In the genomic region with DNA sequence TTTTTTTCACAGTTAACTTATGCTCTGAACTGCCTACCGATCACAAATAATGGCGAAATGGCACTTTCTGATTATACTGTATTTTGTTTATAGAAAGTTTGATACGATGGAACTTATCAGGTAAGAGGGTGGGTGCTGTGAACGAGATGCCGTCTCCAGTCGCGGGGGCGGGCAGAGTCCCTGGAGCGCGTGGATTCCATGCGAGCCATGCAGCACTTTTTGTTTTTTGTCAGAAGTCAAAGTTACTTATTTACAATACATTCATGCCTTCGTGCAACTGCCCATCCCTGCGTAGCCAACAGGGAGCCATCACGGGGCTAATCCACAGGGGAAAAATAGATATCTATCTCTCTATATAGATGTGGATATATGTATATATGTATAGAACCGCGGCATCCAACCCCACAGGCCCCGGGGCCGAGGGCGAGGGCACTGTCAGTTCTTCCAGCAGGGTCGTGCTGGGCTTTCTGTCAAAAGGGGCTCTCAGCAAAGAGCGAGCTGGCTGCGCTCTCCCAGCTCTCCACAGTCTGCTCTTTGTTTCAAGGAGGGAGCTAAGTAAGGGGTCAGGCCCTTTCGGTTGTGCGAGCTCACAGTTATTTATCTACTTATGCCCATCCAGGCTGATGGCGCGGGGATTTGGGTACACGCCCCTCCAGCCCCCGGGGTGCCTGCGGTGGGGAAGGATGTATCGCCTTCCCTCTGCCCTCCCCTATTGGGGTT, we compare ENCODE assay signal across 13 cellular contexts. TPM values are rescaled to one million over a fixed set of nuclear protein-coding genes. Genes with fewer than 3 reads are reported as not detected.
DNase-seq lines count a peak whose midpoint lies in the region; ATAC-seq and TF ChIP-seq lines count a peak whose summit lies in the region.
"Had no signal": no experiment of that assay in that cellular context is flagged by ENCODE, and none has a peak within 500 bp of the region (broad histone marks: within the 10 kb centered on the region; RNA-seq: fewer than 3 reads in every experiment).

No MANE protein-coding gene starts in this region.

- H3K27ac ChIP-seq in GM23338 (ENCODE audit: low read depth), result no peak overlapping the region
- no peak overlapping the region for H3K27ac ChIP-seq in ascending aorta
- H3K27ac ChIP-seq in iPS-18a (ENCODE audit: low read length), result no peak overlapping the region
- H3K27ac ChIP-seq in adrenal gland, result no peak overlapping the region

- POLR2A ChIA-PET in activated CD8-positive, alpha-beta T cell treated with anti-CD3 and anti-CD28 coated beads, Interleukin-2, amount 10 ng/mL, durations not matched to agents 7 days and 5 days (lab: Charles Lee), result no interaction called here

- no peaks in the 10 kb centered on the region for H3K79me2 ChIP-seq in GM23338 (replicated peaks; ENCODE audit: insufficient read depth)

- no peak overlapping the region for H3K9ac ChIP-seq in iPS-18a (ENCODE audit: low read length)
- no peak overlapping the region for H3K9ac ChIP-seq in skeletal muscle satellite cell (ENCODE audit: low read depth, low read length)

- peaks cover 8% of the 10 kb centered on the region; the same call in 1 of the 3 replicates for H3K9me3 Mint-ChIP-seq in GM23338
- no peaks in the 10 kb centered on the region for H3K9me3 Mint-ChIP-seq in activated CD8-positive, alpha-beta T cell treated with anti-CD3 and anti-CD28 coated beads, Interleukin-2, amount 10 ng/mL, durations not matched to agents 7 days and 5 days (ENCODE audit: insufficient read depth)

- H4K20me1 ChIP-seq in GM23338 (replicated peaks; ENCODE audit: insufficient read depth), result no peaks in the 10 kb centered on the region

- peak; percentile 67 for DNase-seq in GM23338 (ENCODE audit: low spot score)
- no peak for DNase-seq in ascending aorta (ENCODE audit: low spot score in 2 of 2)
- DNase-seq in activated CD8-positive, alpha-beta T cell treated with anti-CD3 and anti-CD28 coated beads, Interleukin-2, amount 10 ng/mL, durations not matched to agents 7 days and 5 days, result no peak
- no peak for DNase-seq in adrenal gland
- DNase-seq in occipital lobe (lab: John Stamatoyannopoulos, UW), result no peak
- DNase-seq: activated B cell treated with CpG ODN at 0.5 μM for 24 hours, NCI-H1417 had no signal

- H3K27me3 Mint-ChIP-seq in GM23338 (ENCODE audit: insufficient read depth, low read depth, poor library complexity), result peaks cover 17% of the 10 kb centered on the region
- H3K27me3 Mint-ChIP-seq in activated CD8-positive, alpha-beta T cell treated with anti-CD3 and anti-CD28 coated beads, Interleukin-2, amount 10 ng/mL, durations not matched to agents 7 days and 5 days (ENCODE audit: low read depth), result peaks cover 50% of the 10 kb centered on the region

- H3F3A ChIP-seq in GM23338 (replicated peaks; ENCODE audit: low read depth), result no peaks in the 10 kb centered on the region

- H3K4me2 ChIP-seq in GM23338 (peak overlapping the region; percentile 85), skeletal muscle satellite cell (ENCODE audit: low read length) (peak overlapping the region; percentile 69)

- H3K36me3 Mint-ChIP-seq in GM23338 (ENCODE audit: low read depth), result peaks cover 17% of the 10 kb centered on the region
- H3K36me3 Mint-ChIP-seq in activated CD8-positive, alpha-beta T cell treated with anti-CD3 and anti-CD28 coated beads, Interleukin-2, amount 10 ng/mL, durations not matched to agents 7 days and 5 days (ENCODE audit: low read depth), result no peaks in the 10 kb centered on the region

- peak overlapping the region; percentile 93 for H2AFZ ChIP-seq in GM23338

- 0 out of 3 replicates have a peak overlapping the region, but pooled peaks have one; percentile 22 for H3K4me3 Mint-ChIP-seq in GM23338
- H3K4me3 Mint-ChIP-seq in activated CD8-positive, alpha-beta T cell treated with anti-CD3 and anti-CD28 coated beads, Interleukin-2, amount 10 ng/mL, durations not matched to agents 7 days and 5 days, result no peak overlapping the region
- H3K4me3 Mint-ChIP-seq: activated B cell treated with CpG ODN at 0.5 μM for 24 hours had no signal

- H3K27me3 ChIP-seq in GM23338 (ENCODE audit: insufficient read depth) (peaks cover 70% of the 10 kb centered on the region), ascending aorta (peaks cover 5% of the 10 kb centered on the region), iPS-18a (ENCODE audit: control insufficient read depth, insufficient read depth, low read length) (peaks cover 63% of the 10 kb centered on the region), skeletal muscle satellite cell (ENCODE audit: control insufficient read depth, insufficient read depth, low read length) (peaks cover 15% of the 10 kb centered on the region), adrenal gland (peaks cover 35% of the 10 kb centered on the region)

- H3K4me3 ChIP-seq in GM23338 (peak overlapping the region; percentile 53), ascending aorta (peak overlapping the region; percentile 37 to 54), iPS-18a (ENCODE audit: low read length) (peak overlapping the region; percentile 89), skeletal muscle satellite cell (ENCODE audit: low read length) (peak overlapping the region; percentile 59), adrenal gland (no peak overlapping the region)

- no peaks in the 10 kb centered on the region for H3K9me2 ChIP-seq in GM23338 (ENCODE audit: insufficient read depth)

- TF ChIP-seq POLR2A in adrenal gland (IDR thresholded peaks at IDR 0.05), result no peak

- H3K9me3 ChIP-seq in ascending aorta (no peaks in the 10 kb centered on the region), iPS-18a (ENCODE audit: control insufficient read depth, low read depth, low read length) (no peaks in the 10 kb centered on the region), skeletal muscle satellite cell (replicated peaks; ENCODE audit: low read length) (no peaks in the 10 kb centered on the region), adrenal gland (replicated peaks in 1 of 3) (no peaks in the 10 kb centered on the region)

- TF ChIP-seq CTCF in GM23338 (conservative IDR thresholded peaks at IDR 0.05; ENCODE audit: low read depth in 2 of 2) (no peak), ascending aorta (IDR thresholded peaks at IDR 0.05) (no peak), adrenal gland (IDR thresholded peaks at IDR 0.05) (no peak)

- CTCF ChIA-PET in activated CD8-positive, alpha-beta T cell treated with anti-CD3 and anti-CD28 coated beads, Interleukin-2, amount 10 ng/mL, durations not matched to agents 7 days and 5 days (lab: Charles Lee), result no interaction called here

- H3K27ac Mint-ChIP-seq in GM23338, result no peak overlapping the region
- no peak overlapping the region for H3K27ac Mint-ChIP-seq in activated CD8-positive, alpha-beta T cell treated with anti-CD3 and anti-CD28 coated beads, Interleukin-2, amount 10 ng/mL, durations not matched to agents 7 days and 5 days
- H3K27ac Mint-ChIP-seq: activated B cell treated with CpG ODN at 0.5 μM for 24 hours had no signal

- intact Hi-C loops in ascending aorta (cut with DNase I) (no loop called here), adrenal gland (cut with DNase I) (no loop called here)

- no peaks in the 10 kb centered on the region for H3K36me3 ChIP-seq in GM23338 (ENCODE audit: insufficient read depth)
- no peaks in the 10 kb centered on the region for H3K36me3 ChIP-seq in ascending aorta
- no peaks in the 10 kb centered on the region for H3K36me3 ChIP-seq in iPS-18a (ENCODE audit: control insufficient read depth, low read depth, low read length)
- no peaks in the 10 kb centered on the region for H3K36me3 ChIP-seq in skeletal muscle satellite cell (ENCODE audit: insufficient read depth, low read length)
- H3K36me3 ChIP-seq in adrenal gland (replicated peaks in 1 of 2), result no peaks in the 10 kb centered on the region

- WGBS in adrenal gland, 4 donors, result 26 to 32% (median 31%) methylated on average over 20 to 30 of the region's 30 CpGs

- peak; percentile 20 for ATAC-seq in GM23338
- ATAC-seq in GM18861 (IDR thresholded peaks at IDR 0.05; ENCODE audit: unreplicated experiment), result no peak
- ATAC-seq in activated CD8-positive, alpha-beta T cell treated with anti-CD3 and anti-CD28 coated beads, Interleukin-2, amount 10 ng/mL, durations not matched to agents 7 days and 5 days, result no peak
- ATAC-seq: Panc1 had no signal

- peaks cover 40% of the 10 kb centered on the region for H3K4me1 Mint-ChIP-seq in GM23338
- peaks cover 9% of the 10 kb centered on the region for H3K4me1 Mint-ChIP-seq in activated CD8-positive, alpha-beta T cell treated with anti-CD3 and anti-CD28 coated beads, Interleukin-2, amount 10 ng/mL, durations not matched to agents 7 days and 5 days (ENCODE audit: low read depth)
- H3K4me1 Mint-ChIP-seq: activated B cell treated with CpG ODN at 0.5 μM for 24 hours had no signal

- H3K4me1 ChIP-seq in GM23338 (ENCODE audit: insufficient read depth) (peaks cover 42% of the 10 kb centered on the region), ascending aorta (no peaks in the 10 kb centered on the region), iPS-18a (ENCODE audit: control insufficient read depth, low read depth, low read length) (peaks cover 45% of the 10 kb centered on the region), skeletal muscle satellite cell (ENCODE audit: control insufficient read depth, insufficient read depth, low read length) (no peaks in the 10 kb centered on the region), adrenal gland (replicated peaks in 1 of 2) (no peaks in the 10 kb centered on the region)

TF ChIP-seq in GM23338, 12 proteins besides CTCF, POLR2A, EP300 and RAD21:
- TF ChIP-seq ZNF114 (CRISPR knock-in tag; IDR thresholded peaks at IDR 0.05), result no peak
- peak; percentile 45 for TF ChIP-seq EZH2 (IDR thresholded peaks at IDR 0.05; ENCODE audit: low read depth, unreplicated experiment)

RNA-seq across cellular contexts. Expression of a gene that starts 3.4 kb away (rescaled TPM):
- total RNA-seq in GM23338 (2014; rRNA removed; shearing (Covaris generic)), result 0.85 and 1.1 TPM in 2 replicates
- 0.10 and 0.29 TPM in 2 replicates for polyA plus RNA-seq in GM23338 (2016; fragmentation: Nextera tagmentation; extraction: Ambion mirVana)
- not detected for total RNA-seq in ascending aorta
- total RNA-seq in skeletal muscle satellite cell (2012; rRNA removed), result under 0.01 TPM in 1 of 2 replicates, not detected in the other
- not detected for total RNA-seq in activated CD8-positive, alpha-beta T cell treated with anti-CD3 and anti-CD28 coated beads, Interleukin-2, amount 10 ng/mL, durations not matched to agents 7 days and 5 days
- total RNA-seq in adrenal gland, result under 1 TPM in 2 of 8 donors, not detected in 6; 0.07 to 0.14 TPM
- polyA plus RNA-seq in adrenal gland, result under 1 TPM in 2 of 3 donors, not detected in 1; 0.03 to 0.09 TPM
- 29.6 TPM for total RNA-seq in occipital lobe
- total RNA-seq: activated B cell treated with CpG ODN at 0.5 μM for 24 hours, bronchial epithelial cell, pulmonary artery endothelial cell had no signal

Comparison
In these comparisons a context has a peak if more than half of its experiments do, and no peak if none do; other contexts are left out.
1. H3K4me3 ChIP-seq: peak in GM23338 (single experiment), ascending aorta (2 of 2), iPS-18a (single experiment) and skeletal muscle satellite cell (single experiment); none in adrenal gland (0 of 4).
2. RNA of a gene that starts 3.4 kb away (total RNA-seq): 29.6 TPM in occipital lobe (single experiment); 0.85 to 1.1 TPM in GM23338, not detected in ascending aorta (single experiment), not detected in activated CD8-positive, alpha-beta T cell treated with anti-CD3 and anti-CD28 coated beads, Interleukin-2, amount 10 ng/mL, durations not matched to agents 7 days and 5 days and 0.07 to 0.14 TPM in adrenal gland; every median in the first group is over 10 times any median in the second.